Comparison of ENCODE assay signal across 12 cellular contexts in the genomic region with DNA sequence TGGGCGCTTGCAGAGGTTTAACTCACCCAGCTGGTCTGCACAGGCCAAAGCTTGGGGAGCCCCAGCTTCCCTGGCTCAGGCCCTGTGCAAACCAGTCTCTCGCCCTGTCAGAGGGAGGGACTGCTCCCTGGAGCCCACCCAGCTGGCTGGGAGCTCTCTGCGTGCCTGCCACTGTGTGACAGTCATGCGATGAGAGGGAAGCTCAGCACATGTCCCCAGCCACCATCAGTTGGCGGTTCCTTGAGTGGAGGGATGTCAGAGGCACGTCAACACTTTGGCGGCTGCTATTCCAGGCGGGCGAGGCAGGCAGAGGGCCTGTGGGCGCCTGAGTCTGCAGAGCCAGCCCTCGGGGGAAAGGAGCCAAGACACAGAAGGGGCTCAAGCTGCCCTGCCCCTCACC.
"Had no signal": no experiment of that assay in that cellular context is flagged by ENCODE, and none has a peak within 500 bp of the region (broad histone marks: within the 10 kb centered on the region; RNA-seq: fewer than 3 reads in every experiment).

No MANE protein-coding gene starts in this region.

- H3K9me3 ChIP-seq: lower lobe of right lung, right lobe of liver, suprapubic skin had no signal

- H3K27me3 ChIP-seq: right lobe of liver, suprapubic skin had no signal

- H3K27ac ChIP-seq: lower lobe of right lung, right lobe of liver, suprapubic skin had no signal

- H3K36me3 ChIP-seq: lower lobe of right lung, right lobe of liver, suprapubic skin had no signal

- H3K4me3 ChIP-seq: lower lobe of right lung, right lobe of liver, suprapubic skin had no signal

- ATAC-seq: activated CD4-positive, alpha-beta T cell treated with anti-CD3 and anti-CD28 coated beads for 36 hours; activated naive CD4-positive, alpha-beta T cell treated with anti-CD3 and anti-CD28 coated beads, Interleukin-2, amount 50 U/mL, for 72 hours; activated T-cell treated with anti-CD3 and anti-CD28 coated beads, Interleukin-2, amount 50 U/mL, for 72 hours; lower lobe of right lung; right lobe of liver; T-helper 17 cell had no signal

- DNase-seq: activated CD4-positive, alpha-beta memory T cell treated with anti-CD3 and anti-CD28 coated beads, Interleukin-2, amount 10 ng/mL, durations not matched to agents 7 days and 5 days; activated CD4-positive, alpha-beta T cell treated with anti-CD3 and anti-CD28 coated beads for 36 hours; activated gamma-delta T cell; activated T-cell treated with anti-CD3 and anti-CD28 coated beads, Interleukin-2, amount 50 U/mL, for 72 hours; caudate nucleus; lower lobe of right lung; midbrain; posterior cingulate gyrus; right lobe of liver; T-helper 17 cell had no signal
